1 cellular context compared by ENCODE assay signal in the genomic region with DNA sequence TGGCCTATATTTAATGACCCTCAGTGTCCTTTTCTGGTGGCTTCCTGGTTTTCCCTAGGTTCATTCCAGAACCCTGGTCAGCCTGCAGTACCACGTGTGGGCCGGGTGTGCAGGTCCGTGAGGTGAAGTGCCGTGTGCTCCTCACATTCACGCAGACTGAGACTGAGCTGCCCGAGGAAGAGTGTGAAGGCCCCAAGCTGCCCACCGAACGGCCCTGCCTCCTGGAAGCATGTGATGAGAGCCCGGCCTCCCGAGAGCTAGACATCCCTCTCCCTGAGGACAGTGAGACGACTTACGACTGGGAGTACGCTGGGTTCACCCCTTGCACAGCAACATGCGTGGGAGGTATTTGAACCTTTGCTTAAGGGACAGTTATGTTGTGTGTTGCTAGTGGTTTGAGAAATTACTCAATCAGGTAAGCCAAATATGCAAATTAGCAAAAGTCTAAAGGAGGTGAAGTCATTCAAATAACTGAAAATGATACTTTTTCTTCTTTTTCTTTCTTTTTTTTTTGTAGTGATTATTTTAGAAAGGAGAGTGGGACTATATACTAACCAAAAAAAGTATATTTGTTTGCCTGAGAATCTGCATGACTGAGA.
TF ChIP-seq lines count a peak whose summit lies in the region.

No MANE protein-coding gene starts in this region.

TF ChIP-seq in H1, 55 proteins besides CTCF, POLR2A, EP300 and RAD21 (continued from another document):
- TF ChIP-seq, protein P1, sequence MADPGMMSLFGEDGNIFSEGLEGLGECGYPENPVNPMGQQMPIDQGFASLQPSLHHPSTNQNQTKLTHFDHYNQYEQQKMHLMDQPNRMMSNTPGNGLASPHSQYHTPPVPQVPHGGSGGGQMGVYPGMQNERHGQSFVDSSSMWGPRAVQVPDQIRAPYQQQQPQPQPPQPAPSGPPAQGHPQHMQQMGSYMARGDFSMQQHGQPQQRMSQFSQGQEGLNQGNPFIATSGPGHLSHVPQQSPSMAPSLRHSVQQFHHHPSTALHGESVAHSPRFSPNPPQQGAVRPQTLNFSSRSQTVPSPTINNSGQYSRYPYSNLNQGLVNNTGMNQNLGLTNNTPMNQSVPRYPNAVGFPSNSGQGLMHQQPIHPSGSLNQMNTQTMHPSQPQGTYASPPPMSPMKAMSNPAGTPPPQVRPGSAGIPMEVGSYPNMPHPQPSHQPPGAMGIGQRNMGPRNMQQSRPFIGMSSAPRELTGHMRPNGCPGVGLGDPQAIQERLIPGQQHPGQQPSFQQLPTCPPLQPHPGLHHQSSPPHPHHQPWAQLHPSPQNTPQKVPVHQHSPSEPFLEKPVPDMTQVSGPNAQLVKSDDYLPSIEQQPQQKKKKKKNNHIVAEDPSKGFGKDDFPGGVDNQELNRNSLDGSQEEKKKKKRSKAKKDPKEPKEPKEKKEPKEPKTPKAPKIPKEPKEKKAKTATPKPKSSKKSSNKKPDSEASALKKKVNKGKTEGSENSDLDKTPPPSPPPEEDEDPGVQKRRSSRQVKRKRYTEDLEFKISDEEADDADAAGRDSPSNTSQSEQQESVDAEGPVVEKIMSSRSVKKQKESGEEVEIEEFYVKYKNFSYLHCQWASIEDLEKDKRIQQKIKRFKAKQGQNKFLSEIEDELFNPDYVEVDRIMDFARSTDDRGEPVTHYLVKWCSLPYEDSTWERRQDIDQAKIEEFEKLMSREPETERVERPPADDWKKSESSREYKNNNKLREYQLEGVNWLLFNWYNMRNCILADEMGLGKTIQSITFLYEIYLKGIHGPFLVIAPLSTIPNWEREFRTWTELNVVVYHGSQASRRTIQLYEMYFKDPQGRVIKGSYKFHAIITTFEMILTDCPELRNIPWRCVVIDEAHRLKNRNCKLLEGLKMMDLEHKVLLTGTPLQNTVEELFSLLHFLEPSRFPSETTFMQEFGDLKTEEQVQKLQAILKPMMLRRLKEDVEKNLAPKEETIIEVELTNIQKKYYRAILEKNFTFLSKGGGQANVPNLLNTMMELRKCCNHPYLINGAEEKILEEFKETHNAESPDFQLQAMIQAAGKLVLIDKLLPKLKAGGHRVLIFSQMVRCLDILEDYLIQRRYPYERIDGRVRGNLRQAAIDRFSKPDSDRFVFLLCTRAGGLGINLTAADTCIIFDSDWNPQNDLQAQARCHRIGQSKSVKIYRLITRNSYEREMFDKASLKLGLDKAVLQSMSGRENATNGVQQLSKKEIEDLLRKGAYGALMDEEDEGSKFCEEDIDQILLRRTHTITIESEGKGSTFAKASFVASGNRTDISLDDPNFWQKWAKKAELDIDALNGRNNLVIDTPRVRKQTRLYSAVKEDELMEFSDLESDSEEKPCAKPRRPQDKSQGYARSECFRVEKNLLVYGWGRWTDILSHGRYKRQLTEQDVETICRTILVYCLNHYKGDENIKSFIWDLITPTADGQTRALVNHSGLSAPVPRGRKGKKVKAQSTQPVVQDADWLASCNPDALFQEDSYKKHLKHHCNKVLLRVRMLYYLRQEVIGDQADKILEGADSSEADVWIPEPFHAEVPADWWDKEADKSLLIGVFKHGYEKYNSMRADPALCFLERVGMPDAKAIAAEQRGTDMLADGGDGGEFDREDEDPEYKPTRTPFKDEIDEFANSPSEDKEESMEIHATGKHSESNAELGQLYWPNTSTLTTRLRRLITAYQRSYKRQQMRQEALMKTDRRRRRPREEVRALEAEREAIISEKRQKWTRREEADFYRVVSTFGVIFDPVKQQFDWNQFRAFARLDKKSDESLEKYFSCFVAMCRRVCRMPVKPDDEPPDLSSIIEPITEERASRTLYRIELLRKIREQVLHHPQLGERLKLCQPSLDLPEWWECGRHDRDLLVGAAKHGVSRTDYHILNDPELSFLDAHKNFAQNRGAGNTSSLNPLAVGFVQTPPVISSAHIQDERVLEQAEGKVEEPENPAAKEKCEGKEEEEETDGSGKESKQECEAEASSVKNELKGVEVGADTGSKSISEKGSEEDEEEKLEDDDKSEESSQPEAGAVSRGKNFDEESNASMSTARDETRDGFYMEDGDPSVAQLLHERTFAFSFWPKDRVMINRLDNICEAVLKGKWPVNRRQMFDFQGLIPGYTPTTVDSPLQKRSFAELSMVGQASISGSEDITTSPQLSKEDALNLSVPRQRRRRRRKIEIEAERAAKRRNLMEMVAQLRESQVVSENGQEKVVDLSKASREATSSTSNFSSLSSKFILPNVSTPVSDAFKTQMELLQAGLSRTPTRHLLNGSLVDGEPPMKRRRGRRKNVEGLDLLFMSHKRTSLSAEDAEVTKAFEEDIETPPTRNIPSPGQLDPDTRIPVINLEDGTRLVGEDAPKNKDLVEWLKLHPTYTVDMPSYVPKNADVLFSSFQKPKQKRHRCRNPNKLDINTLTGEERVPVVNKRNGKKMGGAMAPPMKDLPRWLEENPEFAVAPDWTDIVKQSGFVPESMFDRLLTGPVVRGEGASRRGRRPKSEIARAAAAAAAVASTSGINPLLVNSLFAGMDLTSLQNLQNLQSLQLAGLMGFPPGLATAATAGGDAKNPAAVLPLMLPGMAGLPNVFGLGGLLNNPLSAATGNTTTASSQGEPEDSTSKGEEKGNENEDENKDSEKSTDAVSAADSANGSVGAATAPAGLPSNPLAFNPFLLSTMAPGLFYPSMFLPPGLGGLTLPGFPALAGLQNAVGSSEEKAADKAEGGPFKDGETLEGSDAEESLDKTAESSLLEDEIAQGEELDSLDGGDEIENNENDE (IDR thresholded peaks at IDR 0.05; ENCODE audit: insufficient replicate concordance, low read length): no peak
- TF ChIP-seq SIX5 (IDR thresholded peaks at IDR 0.05; ENCODE audit: low read depth, low read length) (no peak), GTF2F1 (IDR thresholded peaks at IDR 0.05; ENCODE audit: borderline replicate concordance, low read depth, low read length) (no peak), TCF12 (IDR thresholded peaks at IDR 0.05; ENCODE audit: low read depth, low read length) (no peak), HDAC2 (IDR thresholded peaks at IDR 0.05; ENCODE audit: borderline replicate concordance in 1 of 2, low read depth in 2 of 2, low read length in 2 of 2) (no peak), KDM5A (IDR thresholded peaks at IDR 0.05; ENCODE audit: low read length) (no peak), CBX5 (IDR thresholded peaks at IDR 0.05; ENCODE audit: low read depth, low read length) (no peak), SUZ12 (IDR thresholded peaks at IDR 0.05; ENCODE audit: low read length) (no peak), CTBP2 (IDR thresholded peaks at IDR 0.05; ENCODE audit: borderline replicate concordance, insufficient read depth, insufficient read length, low read length) (no peak), BRCA1 (IDR thresholded peaks at IDR 0.05; ENCODE audit: low read depth, low read length) (no peak), TAF7 (optimal IDR thresholded peaks at IDR 0.05; ENCODE audit: borderline replicate concordance, low read depth, low read length) (no peak)
- TF ChIP-seq, protein P2, sequence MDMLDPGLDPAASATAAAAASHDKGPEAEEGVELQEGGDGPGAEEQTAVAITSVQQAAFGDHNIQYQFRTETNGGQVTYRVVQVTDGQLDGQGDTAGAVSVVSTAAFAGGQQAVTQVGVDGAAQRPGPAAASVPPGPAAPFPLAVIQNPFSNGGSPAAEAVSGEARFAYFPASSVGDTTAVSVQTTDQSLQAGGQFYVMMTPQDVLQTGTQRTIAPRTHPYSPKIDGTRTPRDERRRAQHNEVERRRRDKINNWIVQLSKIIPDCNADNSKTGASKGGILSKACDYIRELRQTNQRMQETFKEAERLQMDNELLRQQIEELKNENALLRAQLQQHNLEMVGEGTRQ (IDR thresholded peaks at IDR 0.05; ENCODE audit: low read length): no peak
TF ChIP-seq in H1: peak in this region for 0.
